15 cellular contexts compared by ENCODE assay signal in the genomic region with DNA sequence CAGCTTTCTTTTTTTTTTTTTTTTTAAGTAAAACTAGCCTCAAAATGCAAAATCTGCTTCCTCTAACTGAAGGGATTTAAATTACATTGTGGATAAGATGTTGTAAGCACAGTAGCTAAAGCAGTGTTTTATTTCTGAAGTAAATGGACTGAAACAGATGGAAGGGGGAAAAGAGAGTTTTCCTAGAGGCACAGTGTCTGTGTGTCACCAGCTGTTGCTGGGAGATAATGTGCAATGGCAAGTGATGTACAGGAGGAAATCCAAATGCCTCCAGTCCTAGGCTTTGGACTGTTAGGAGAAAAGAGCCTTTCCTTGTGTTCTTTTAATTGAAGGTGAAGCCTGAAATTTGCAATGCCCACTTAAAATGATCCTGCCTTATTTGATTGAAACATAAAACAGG.
"Had no signal": no experiment of that assay in that cellular context is flagged by ENCODE, and none has a peak within 500 bp of the region (broad histone marks: within the 10 kb centered on the region; RNA-seq: fewer than 3 reads in every experiment).

No MANE protein-coding gene starts in this region.

- DNase-seq: activated CD4-positive, alpha-beta T cell treated with anti-CD3 and anti-CD28 coated beads, Interleukin-2, amount 10 ng/mL, durations not matched to agents 24 days and 14 days; activated CD8-positive, alpha-beta T cell treated with anti-CD3 and anti-CD28 coated beads for 36 hours; activated naive CD4-positive, alpha-beta T cell treated with anti-CD3 and anti-CD28 coated beads, Interleukin-2, amount 10 ng/mL, durations not matched to agents 7 days and 5 days; activated naive CD8-positive, alpha-beta T cell treated with anti-CD3 and anti-CD28 coated beads, Interleukin-2, amount 50 U/mL, for 24 hours; activated T-cell treated with anti-CD3 and anti-CD28 coated beads, Interleukin-2, amount 50 U/mL, for 24 hours; aorta; brain microvascular endothelial cell; cerebellar nuclear complex; cortex of kidney; erythroblast; foreskin melanocyte; kidney glomerular epithelial cell; left ventricle myocardium superior; stimulated activated naive B cell treated with anti-CD40 and anti-IgM and Interleukin-4, amounts not matched to agents 10 μg/mL and 1 μg/mL and 100 μg/mL, for 72 hours; upper lobe of right lung had no signal

- ATAC-seq: activated CD8-positive, alpha-beta T cell treated with anti-CD3 and anti-CD28 coated beads for 36 hours; activated naive CD8-positive, alpha-beta T cell treated with anti-CD3 and anti-CD28 coated beads, Interleukin-2, amount 50 U/mL, for 24 hours; left ventricle myocardium superior; upper lobe of right lung had no signal
